In the genomic region with DNA sequence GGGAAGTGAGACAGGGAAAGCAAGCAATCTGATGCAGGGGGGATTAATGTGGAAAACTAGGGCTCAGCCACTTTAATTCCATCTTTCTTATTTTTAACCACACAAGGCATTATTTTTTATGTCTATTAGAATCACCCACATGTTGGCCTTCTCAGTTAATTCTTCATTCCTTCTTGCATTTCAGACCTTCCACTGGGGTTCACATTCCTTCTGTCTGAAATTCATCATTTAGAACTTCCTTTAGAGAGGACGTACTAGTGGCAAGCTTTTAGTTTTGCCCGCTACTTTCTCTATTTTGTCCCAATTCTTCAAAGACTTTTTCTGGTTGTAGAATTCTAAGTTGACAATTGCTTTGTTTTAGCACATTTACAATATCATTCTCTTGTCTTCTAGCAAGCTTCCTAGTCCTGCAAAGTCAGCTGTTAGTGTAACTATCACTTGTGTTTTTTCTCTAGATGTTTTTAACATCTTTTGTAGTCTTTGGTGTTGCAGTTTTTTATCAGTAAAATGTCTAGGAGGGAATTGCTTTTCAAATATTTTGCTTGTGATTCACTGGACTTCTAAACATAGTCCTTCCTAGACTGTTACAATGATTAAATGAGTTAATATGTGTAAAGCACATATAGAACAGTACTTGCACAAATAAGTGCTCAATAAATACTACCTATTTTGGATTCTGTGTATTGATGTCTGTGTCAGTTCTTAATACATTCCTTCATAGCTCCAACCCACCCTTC, we compare ENCODE assay signal across 17 cellular contexts. TPM values are rescaled to one million over a fixed set of nuclear protein-coding genes. Genes with fewer than 3 reads are reported as not detected.
DNase-seq lines count a peak whose midpoint lies in the region; ATAC-seq and TF ChIP-seq lines count a peak whose summit lies in the region.
"Had no signal": no experiment of that assay in that cellular context is flagged by ENCODE, and none has a peak within 500 bp of the region (broad histone marks: within the 10 kb centered on the region; RNA-seq: fewer than 3 reads in every experiment).

No MANE protein-coding gene starts in this region.

- H3K4me1 ChIP-seq in RWPE2 (ENCODE audit: insufficient read depth, poor library complexity, severe bottlenecking), result peaks cover 58% of the 10 kb centered on the region
- peaks cover 17 to 32% (median 25%) of the 10 kb centered on the region in 3 donors for H3K4me1 ChIP-seq in skeletal muscle tissue (ENCODE audit: control insufficient read depth in 3 of 3, insufficient read depth in 3 of 3, low read length in 3 of 3)

- H3K9ac ChIP-seq in skeletal muscle tissue (ENCODE audit: low read depth in 1 of 3, low read length in 3 of 3), result peak overlapping the region; percentile 36 to 68 (median 66)

- H3K36me3 Mint-ChIP-seq in T-helper 2 cell treated with Interferon-gamma antibody and Interleukin-4, amounts not matched to agents 5 μg/mL and 100 μg/mL, for 36 hours (ENCODE audit: low read depth), result no peaks in the 10 kb centered on the region
- H3K36me3 Mint-ChIP-seq: activated naive CD4-positive, alpha-beta T cell treated with anti-CD3 and anti-CD28 coated beads, Interleukin-2, amount 50 U/mL, for 72 hours had no signal

- H3K27me3 Mint-ChIP-seq in T-helper 2 cell treated with Interferon-gamma antibody and Interleukin-4, amounts not matched to agents 5 μg/mL and 100 μg/mL, for 36 hours (ENCODE audit: low read depth), result peaks cover 27% of the 10 kb centered on the region

- TF ChIP-seq CTCF in RWPE2 (IDR thresholded peaks at IDR 0.05; ENCODE audit: poor library complexity, severe bottlenecking) (no peak), fibroblast of pulmonary artery (IDR thresholded peaks at IDR 0.05; ENCODE audit: low read length, missing control alignments) (no peak)

- H3K27ac ChIP-seq in RWPE2 (ENCODE audit: poor library complexity, severe bottlenecking) (peak overlapping the region; percentile 100), skeletal muscle tissue (ENCODE audit: low read depth, low read length) (peak overlapping the region; percentile 95)

- no peak overlapping the region for H3K4me3 Mint-ChIP-seq in T-helper 2 cell treated with Interferon-gamma antibody and Interleukin-4, amounts not matched to agents 5 μg/mL and 100 μg/mL, for 36 hours
- H3K4me3 Mint-ChIP-seq: activated CD4-positive, alpha-beta T cell treated with anti-CD3 and anti-CD28 coated beads, Interleukin-2, amount 10 ng/mL, durations not matched to agents 7 days and 5 days; effector memory CD8-positive, alpha-beta T cell had no signal

- no peak overlapping the region for H3K27ac Mint-ChIP-seq in T-helper 2 cell treated with Interferon-gamma antibody and Interleukin-4, amounts not matched to agents 5 μg/mL and 100 μg/mL, for 36 hours
- H3K27ac Mint-ChIP-seq: activated CD4-positive, alpha-beta T cell treated with anti-CD3 and anti-CD28 coated beads, Interleukin-2, amount 10 ng/mL, durations not matched to agents 7 days and 5 days; activated naive CD4-positive, alpha-beta T cell treated with anti-CD3 and anti-CD28 coated beads, Interleukin-2, amount 50 U/mL, for 72 hours; effector memory CD8-positive, alpha-beta T cell had no signal

- H3K4me3 ChIP-seq in RWPE2 (ENCODE audit: severe bottlenecking) (no peak overlapping the region), fibroblast of pulmonary artery (replicated peaks; ENCODE audit: low read depth, low read length) (no peak overlapping the region), skeletal muscle tissue (ENCODE audit: low read length in 3 of 3) (peak overlapping the region in 2 of 3 donors; percentile 26 to 51)

- H3K27me3 ChIP-seq in RWPE2 (ENCODE audit: insufficient read depth, poor library complexity, severe bottlenecking) (no peaks in the 10 kb centered on the region), skeletal muscle tissue (ENCODE audit: control insufficient read depth in 3 of 3, insufficient read depth in 3 of 3, low read length in 3 of 3) (no peaks in the 10 kb centered on the region)
- H3K27me3 ChIP-seq: pancreas had no signal

- DNase-seq in EH (ENCODE audit: low read depth) (peak; percentile 76), RWPE2 (ENCODE audit: low spot score) (no peak), fibroblast of pulmonary artery (ENCODE audit: low read depth) (peak; percentile 43), NCI-H187 treated with DMSO at 0.1 percent for 48 hours (lab: John Stamatoyannopoulos, UW) (no peak), NCI-H1694 treated with DMSO at 0.1 percent for 48 hours (lab: John Stamatoyannopoulos, UW) (no peak), SHP77 (lab: John Stamatoyannopoulos, UW) (no peak)
- no peak for DNase-seq in T-helper 2 cell treated with Interferon-gamma antibody and Interleukin-4, amounts not matched to agents 5 μg/mL and 100 μg/mL, for 36 hours (ENCODE audit: low spot score)
- DNase-seq: activated CD4-positive, alpha-beta T cell treated with anti-CD3 and anti-CD28 coated beads, Interleukin-2, amount 10 ng/mL, durations not matched to agents 7 days and 5 days; AML-193; Caco-2; effector memory CD8-positive, alpha-beta T cell; H7; NCI-H526; pancreas; stimulated activated naive CD4-positive, alpha-beta T cell had no signal

- H3K36me3 ChIP-seq in RWPE2 (ENCODE audit: low read depth) (no peaks in the 10 kb centered on the region), skeletal muscle tissue (ENCODE audit: control insufficient read depth in 3 of 3, insufficient read depth in 3 of 3, low read length in 3 of 3) (no peaks in the 10 kb centered on the region)
- H3K36me3 ChIP-seq: pancreas had no signal

- ATAC-seq in RWPE2 (ENCODE audit: low read depth), result no peak
- ATAC-seq: activated naive CD4-positive, alpha-beta T cell treated with anti-CD3 and anti-CD28 coated beads, Interleukin-2, amount 50 U/mL, for 72 hours; effector memory CD8-positive, alpha-beta T cell; pancreas had no signal

- no peaks in the 10 kb centered on the region for H3K9me3 Mint-ChIP-seq in T-helper 2 cell treated with Interferon-gamma antibody and Interleukin-4, amounts not matched to agents 5 μg/mL and 100 μg/mL, for 36 hours
- H3K9me3 Mint-ChIP-seq: activated CD4-positive, alpha-beta T cell treated with anti-CD3 and anti-CD28 coated beads, Interleukin-2, amount 10 ng/mL, durations not matched to agents 7 days and 5 days; effector memory CD8-positive, alpha-beta T cell had no signal

- H3K4me1 Mint-ChIP-seq in T-helper 2 cell treated with Interferon-gamma antibody and Interleukin-4, amounts not matched to agents 5 μg/mL and 100 μg/mL, for 36 hours (ENCODE audit: low read depth), result peaks cover 1% of the 10 kb centered on the region

- no peaks in the 10 kb centered on the region for H3K9me3 ChIP-seq in RWPE2 (ENCODE audit: severe bottlenecking)
- no peaks in the 10 kb centered on the region for H3K9me3 ChIP-seq in skeletal muscle tissue (ENCODE audit: control insufficient read depth in 3 of 3, low read length in 3 of 3)
- H3K9me3 ChIP-seq: Caco-2, pancreas had no signal

RNA-seq across cellular contexts. Expression of gene NNMT, which starts 5.5 kb away (rescaled TPM):
- 87.2 TPM for total RNA-seq in skeletal muscle tissue
- total RNA-seq: activated CD4-positive, alpha-beta T cell treated with anti-CD3 and anti-CD28 coated beads, Interleukin-2, amount 10 ng/mL, durations not matched to agents 7 days and 5 days; activated naive CD4-positive, alpha-beta T cell treated with anti-CD3 and anti-CD28 coated beads, Interleukin-2, amount 50 U/mL, for 72 hours; H7 had no signal

Comparison
In these comparisons a context has a peak if more than half of its experiments do, and no peak if none do; other contexts are left out.
1. DNase-seq: peak in EH (single experiment) and fibroblast of pulmonary artery (single experiment); none in RWPE2 (single experiment), NCI-H187 treated with DMSO at 0.1 percent for 48 hours (single experiment), NCI-H1694 treated with DMSO at 0.1 percent for 48 hours (single experiment), SHP77 (0 of 2) and T-helper 2 cell treated with Interferon-gamma antibody and Interleukin-4, amounts not matched to agents 5 μg/mL and 100 μg/mL, for 36 hours (single experiment).
2. H3K4me3 ChIP-seq: peak in skeletal muscle tissue (2 of 3); none in RWPE2 (single experiment) and fibroblast of pulmonary artery (single experiment).